8 cellular contexts compared by ENCODE assay signal in the genomic region with DNA sequence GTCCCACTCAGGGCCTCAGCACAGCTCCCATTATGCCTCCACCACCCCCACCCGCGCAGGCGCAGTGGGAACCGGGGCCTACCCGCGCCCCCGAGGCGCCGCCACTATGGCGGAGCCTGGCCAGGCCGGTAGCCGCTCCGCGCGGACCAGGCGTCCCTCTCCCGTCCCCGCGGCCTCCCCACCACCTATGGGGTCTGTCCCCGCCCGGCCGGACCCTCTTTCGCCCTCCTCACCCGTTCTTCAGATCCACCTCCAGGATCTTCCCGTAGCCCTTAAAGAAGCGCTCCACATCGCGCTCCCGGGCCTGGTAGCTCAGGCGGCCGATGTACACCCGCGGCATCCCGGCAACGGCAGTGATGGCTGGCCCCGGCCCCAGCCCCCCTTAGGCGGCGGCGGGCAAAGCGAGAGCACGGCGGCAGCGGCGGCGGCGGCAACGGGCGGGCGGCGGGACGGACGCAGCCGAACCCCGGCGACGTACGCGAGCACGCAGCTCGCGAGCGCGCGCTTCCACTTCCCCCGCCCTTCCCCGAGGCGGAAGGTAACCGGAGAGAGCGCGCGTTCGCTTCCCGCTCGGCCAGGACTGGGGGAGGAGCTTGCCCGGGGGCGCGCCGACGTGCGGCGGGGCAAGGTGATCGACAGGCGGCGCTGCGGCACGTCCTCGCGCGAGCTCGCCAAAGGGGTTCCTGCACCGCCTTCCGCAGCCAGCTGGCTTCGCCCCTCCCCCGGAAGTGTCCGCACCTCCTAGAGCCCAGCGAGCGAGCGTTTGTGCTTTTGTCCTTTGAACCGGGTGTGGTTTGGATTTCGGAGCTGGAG. TPM values are rescaled to one million over a fixed set of nuclear protein-coding genes. Genes with fewer than 3 reads are reported as not detected.
DNase-seq lines count a peak whose midpoint lies in the region; ATAC-seq and TF ChIP-seq lines count a peak whose summit lies in the region.

A gene (minus strand): TSS at position 488 of the 813 bp plus-strand sequence. CDS start 148 bp downstream, at position 340.

- peak within 1 kb of the TSS; percentile 95 for H3K4me3 Mint-ChIP-seq in activated naive CD8-positive, alpha-beta T cell treated with anti-CD3 and anti-CD28 coated beads, Interleukin-2, amount 10 ng/mL, durations not matched to agents 7 days and 5 days
- peak within 1 kb of the TSS; percentile 92 for H3K4me3 Mint-ChIP-seq in glutamatergic neuron (ENCODE audit: unreplicated experiment)
- H3K4me3 Mint-ChIP-seq in osteocyte (ENCODE audit: unreplicated experiment): peak within 1 kb of the TSS; percentile 93

- H3K9ac ChIP-seq in SU-DHL-6 (ENCODE audit: low read length): peak within 1 kb of the TSS; percentile 99

- peak within 1 kb of the TSS; percentile 96 for H3K4me2 ChIP-seq in SU-DHL-6 (ENCODE audit: low read depth, low read length, poor library complexity, severe bottlenecking)

- H3K4me1 Mint-ChIP-seq in activated naive CD8-positive, alpha-beta T cell treated with anti-CD3 and anti-CD28 coated beads, Interleukin-2, amount 10 ng/mL, durations not matched to agents 7 days and 5 days: peaks cover 46% of the 10 kb centered on the region
- H3K4me1 Mint-ChIP-seq in glutamatergic neuron (ENCODE audit: low read depth, unreplicated experiment): peaks cover 15% of the 10 kb centered on the region
- H3K4me1 Mint-ChIP-seq in osteocyte (ENCODE audit: unreplicated experiment): peaks cover 45% of the 10 kb centered on the region

- H3K27me3 ChIP-seq in SU-DHL-6 (ENCODE audit: low read length) (no peaks in the 10 kb centered on the region), thymus (ENCODE audit: control insufficient read depth, insufficient read depth) (no peaks in the 10 kb centered on the region)

- H3K79me2 ChIP-seq in SU-DHL-6 (ENCODE audit: insufficient read depth, low read length): peaks cover 50% of the 10 kb centered on the region

- ATAC-seq in HG02759 (IDR thresholded peaks at IDR 0.05; ENCODE audit: unreplicated experiment): peak; percentile 90
- peak; percentile 90 for ATAC-seq in activated naive CD8-positive, alpha-beta T cell treated with anti-CD3 and anti-CD28 coated beads, Interleukin-2, amount 10 ng/mL, durations not matched to agents 7 days and 5 days (ENCODE audit: low read depth)

- H3K9me3 ChIP-seq in SU-DHL-6 (ENCODE audit: insufficient read depth, low read length): no peaks in the 10 kb centered on the region
- H3K9me3 ChIP-seq in thymus (ENCODE audit: control insufficient read depth): no peaks in the 10 kb centered on the region

- POLR2A ChIA-PET in activated naive CD8-positive, alpha-beta T cell treated with anti-CD3 and anti-CD28 coated beads, Interleukin-2, amount 10 ng/mL, durations not matched to agents 7 days and 5 days (lab: Charles Lee): interaction anchor here (0.6 to 4.0 kb wide), 32 partner anchors 9 to 1409 kb away, joined by 3 to 45 read pairs (median 5); a partner anchor contains a TSS

- H3K36me3 Mint-ChIP-seq in activated naive CD8-positive, alpha-beta T cell treated with anti-CD3 and anti-CD28 coated beads, Interleukin-2, amount 10 ng/mL, durations not matched to agents 7 days and 5 days: peaks cover 29% of the 10 kb centered on the region
- H3K36me3 Mint-ChIP-seq in glutamatergic neuron (ENCODE audit: unreplicated experiment) (no peaks in the 10 kb centered on the region), osteocyte (ENCODE audit: unreplicated experiment) (peaks cover 11% of the 10 kb centered on the region)

- H3K27ac ChIP-seq in SU-DHL-6 (ENCODE audit: low read depth, low read length) (peak within 1 kb of the TSS; percentile 87), thymus (ENCODE audit: low read depth) (peak within 1 kb of the TSS; percentile 99)

- H3K9me2 ChIP-seq in SU-DHL-6 (replicated peaks; ENCODE audit: insufficient read depth, low read length): no peaks in the 10 kb centered on the region

- peak within 1 kb of the TSS; percentile 96 for H3K27ac Mint-ChIP-seq in activated naive CD8-positive, alpha-beta T cell treated with anti-CD3 and anti-CD28 coated beads, Interleukin-2, amount 10 ng/mL, durations not matched to agents 7 days and 5 days
- H3K27ac Mint-ChIP-seq in glutamatergic neuron (ENCODE audit: unreplicated experiment) (peak within 1 kb of the TSS; percentile 98), osteocyte (ENCODE audit: unreplicated experiment) (peak within 1 kb of the TSS; percentile 96)

- H3K4me1 ChIP-seq in thymus (ENCODE audit: control insufficient read depth, insufficient read depth, low read length): peaks cover 17% of the 10 kb centered on the region

- H3K27me3 Mint-ChIP-seq in activated naive CD8-positive, alpha-beta T cell treated with anti-CD3 and anti-CD28 coated beads, Interleukin-2, amount 10 ng/mL, durations not matched to agents 7 days and 5 days: no peaks in the 10 kb centered on the region
- H3K27me3 Mint-ChIP-seq in glutamatergic neuron (ENCODE audit: unreplicated experiment): no peaks in the 10 kb centered on the region
- H3K27me3 Mint-ChIP-seq in osteocyte (ENCODE audit: unreplicated experiment): no peaks in the 10 kb centered on the region

- under 1% methylated on average over 100 of the region's 100 CpGs for WGBS in thymus

- H2AFZ ChIP-seq in SU-DHL-6 (ENCODE audit: low read depth, low read length, severe bottlenecking): peak within 1 kb of the TSS; percentile 87

- TF ChIP-seq CTCF in GM12873 (IDR thresholded peaks at IDR 0.05; ENCODE audit: insufficient read depth, low read depth, low read length, missing control alignments): peak; percentile 69
- peak; percentile 36 for TF ChIP-seq CTCF in SU-DHL-6 (IDR thresholded peaks at IDR 0.05; ENCODE audit: insufficient read depth, low read length, poor library complexity, severe bottlenecking)
- peak; percentile 78 for TF ChIP-seq CTCF in glutamatergic neuron (IDR thresholded peaks at IDR 0.05; ENCODE audit: partially characterized antibody, unreplicated experiment)
- TF ChIP-seq CTCF in osteocyte (IDR thresholded peaks at IDR 0.05): peak; percentile 73

- peaks cover 16% of the 10 kb centered on the region for H3F3A ChIP-seq in SU-DHL-6 (ENCODE audit: insufficient read depth)

- DNase-seq in NCI-H128 (lab: John Stamatoyannopoulos, UW; ENCODE audit: unreplicated experiment) (peak; percentile 99), glutamatergic neuron (peak; percentile 99), osteocyte (ENCODE audit: extremely low spot score, unreplicated experiment) (peak; percentile 100)
- peak; percentile 100 for DNase-seq in activated naive CD8-positive, alpha-beta T cell treated with anti-CD3 and anti-CD28 coated beads, Interleukin-2, amount 10 ng/mL, durations not matched to agents 7 days and 5 days

- peaks cover 16% of the 10 kb centered on the region for H3K36me3 ChIP-seq in SU-DHL-6 (ENCODE audit: low read length)
- peaks cover 4% of the 10 kb centered on the region for H3K36me3 ChIP-seq in thymus (ENCODE audit: control insufficient read depth, insufficient read depth)

- H3K9me3 Mint-ChIP-seq in activated naive CD8-positive, alpha-beta T cell treated with anti-CD3 and anti-CD28 coated beads, Interleukin-2, amount 10 ng/mL, durations not matched to agents 7 days and 5 days: no peaks in the 10 kb centered on the region
- H3K9me3 Mint-ChIP-seq in glutamatergic neuron (ENCODE audit: unreplicated experiment) (peaks cover 4% of the 10 kb centered on the region), osteocyte (ENCODE audit: unreplicated experiment) (no peaks in the 10 kb centered on the region)

- H3K4me3 ChIP-seq in SU-DHL-6 (ENCODE audit: insufficient read depth, low read length, poor library complexity, severe bottlenecking): peak within 1 kb of the TSS; percentile 97
- peak within 1 kb of the TSS; percentile 100 for H3K4me3 ChIP-seq in thymus (ENCODE audit: low read length)

- H4K20me1 ChIP-seq in SU-DHL-6 (ENCODE audit: low read depth, low read length): peaks cover 31% of the 10 kb centered on the region

RNA-seq across cellular contexts. Expression of the gene that starts here (rescaled TPM):
- 100 to 1,000 TPM; 119 to 129 TPM for total RNA-seq in activated naive CD8-positive, alpha-beta T cell treated with anti-CD3 and anti-CD28 coated beads, Interleukin-2, amount 10 ng/mL, durations not matched to agents 7 days and 5 days
- total RNA-seq in glutamatergic neuron (ENCODE audit: unreplicated experiment): 69.0 TPM
- 70.5 and 74.6 TPM in 2 replicates for total RNA-seq in osteocyte
- 85.8 TPM for polyA plus RNA-seq in thymus

Comparison
In these comparisons a context has a peak if more than half of its experiments do, and no peak if none do; other contexts are left out.
1. Peak in every context shown above with its lines: DNase-seq, ATAC-seq, H3K4me3 ChIP-seq and H3K27ac ChIP-seq.